In the genomic region with DNA sequence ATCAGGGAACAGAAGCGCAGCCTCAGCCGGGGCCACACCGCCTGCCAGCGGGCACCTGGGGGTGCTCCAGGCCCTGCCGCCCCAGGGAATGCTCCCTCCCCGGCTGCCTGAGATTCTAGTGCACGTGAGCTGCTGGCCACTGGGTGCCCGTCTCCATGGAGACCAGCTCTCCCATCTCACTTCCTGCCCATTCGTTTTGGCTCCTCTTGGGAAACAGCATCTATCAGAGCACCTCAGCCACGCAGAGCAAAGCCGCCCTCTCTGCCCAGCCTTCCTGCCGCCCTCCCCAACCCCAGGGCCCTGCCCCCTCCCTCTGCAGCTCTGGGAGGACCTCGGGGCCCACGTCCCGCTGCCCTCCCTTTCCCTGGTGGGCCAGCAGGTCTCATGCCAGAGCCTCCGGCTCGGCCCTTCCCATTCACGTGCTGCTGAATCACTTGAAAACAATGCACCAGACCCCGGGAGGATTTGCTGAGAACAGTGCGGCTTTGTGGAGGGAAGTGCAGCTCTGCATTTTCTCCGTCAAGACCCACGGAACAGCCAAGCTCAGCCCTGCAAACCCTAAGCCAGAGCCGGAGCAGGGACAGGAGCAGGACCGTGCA, we compare ENCODE assay signal across 8 cellular contexts. TPM values are rescaled to one million over a fixed set of nuclear protein-coding genes. Genes with fewer than 3 reads are reported as not detected.
A peak's percentile ranks its signal among the peaks of the same experiment; 100 is the strongest.
DNase-seq lines count a peak whose midpoint lies in the region; ATAC-seq and TF ChIP-seq lines count a peak whose summit lies in the region.

No MANE protein-coding gene starts in this region.

- H3K27ac Mint-ChIP-seq in CD4-positive, alpha-beta memory T cell: no peak overlapping the region

- no peaks in the 10 kb centered on the region for H3K36me3 ChIP-seq in breast epithelium
- no peaks in the 10 kb centered on the region for H3K36me3 ChIP-seq in CD4-positive, alpha-beta memory T cell (ENCODE audit: insufficient read depth, low read length)

- H3K4me3 Mint-ChIP-seq in CD4-positive, alpha-beta memory T cell: no peak overlapping the region

- peak overlapping the region; percentile 28 to 59 (median 33) for H3K4me3 ChIP-seq in breast epithelium
- no peak overlapping the region for H3K4me3 ChIP-seq in CD4-positive, alpha-beta memory T cell (ENCODE audit: low read length in 2 of 2)

- DNase-seq in GM04503 (ENCODE audit: low read depth): peak; percentile 87
- peak; percentile 57 for DNase-seq in NCI-H460 (ENCODE audit: extremely low read depth, low read depth)
- DNase-seq in breast epithelium (ENCODE audit: low spot score in 2 of 2): peak; percentile 60 to 82
- peak; percentile 90 for DNase-seq in iPS-NIHi11 (ENCODE audit: low spot score)
- DNase-seq in retina: peak; percentile 85
- no peak for DNase-seq in CD4-positive, alpha-beta memory T cell

- peaks cover 6 to 7% of the 10 kb centered on the region in 2 donors for H3K27me3 Mint-ChIP-seq in CD4-positive, alpha-beta memory T cell

- ATAC-seq in HG03439 (IDR thresholded peaks at IDR 0.05; ENCODE audit: unreplicated experiment) (no peak), HG02870 (IDR thresholded peaks at IDR 0.05; ENCODE audit: unreplicated experiment) (no peak)

- POLR2A ChIA-PET in CD4-positive, alpha-beta memory T cell (lab: Charles Lee; ENCODE audit: partially characterized antibody): no interaction called here

- peaks cover 19 to 20% of the 10 kb centered on the region in 2 donors for H3K4me1 ChIP-seq in breast epithelium
- peaks cover 12% of the 10 kb centered on the region for H3K4me1 ChIP-seq in CD4-positive, alpha-beta memory T cell (ENCODE audit: insufficient read depth, low read length)

- CTCF ChIA-PET in CD4-positive, alpha-beta memory T cell (lab: Charles Lee; ENCODE audit: partially characterized antibody): interaction anchor here (1.5 kb wide), 1 partner anchor 18 kb away, joined by 4 read pairs; no protein-coding TSS in a partner anchor

- no peaks in the 10 kb centered on the region for H3K9me3 Mint-ChIP-seq in CD4-positive, alpha-beta memory T cell

- H3K36me3 Mint-ChIP-seq in CD4-positive, alpha-beta memory T cell: no peaks in the 10 kb centered on the region

- TF ChIP-seq CTCF in breast epithelium (IDR thresholded peaks at IDR 0.05): no peak

- H3K27ac ChIP-seq in breast epithelium: peak overlapping the region; percentile 85 to 98
- H3K27ac ChIP-seq in CD4-positive, alpha-beta memory T cell (ENCODE audit: low read depth, low read length): no peak overlapping the region

- TF ChIP-seq POLR2A in breast epithelium (IDR thresholded peaks at IDR 0.05): peak; percentile 20

- intact Hi-C loops in breast epithelium (cut with DNase I; ENCODE audit: low total_unique reads): no loop called here
- intact Hi-C loops in CD4-positive, alpha-beta memory T cell (cut with micrococcal nuclease): no loop called here

- no peaks in the 10 kb centered on the region for H3K9me3 ChIP-seq in breast epithelium
- H3K9me3 ChIP-seq in CD4-positive, alpha-beta memory T cell (ENCODE audit: control insufficient read depth in 1 of 2, low read length in 2 of 2): no peaks in the 10 kb centered on the region

- peaks cover 8 to 22% (median 14%) of the 10 kb centered on the region in 4 donors for H3K4me1 Mint-ChIP-seq in CD4-positive, alpha-beta memory T cell

- no peaks in the 10 kb centered on the region for H3K27me3 ChIP-seq in breast epithelium
- H3K27me3 ChIP-seq in CD4-positive, alpha-beta memory T cell (ENCODE audit: insufficient read depth, low read length): peaks cover 4% of the 10 kb centered on the region

RNA-seq across cellular contexts. Expression of gene CEP295NL, which starts 19.4 kb away (rescaled TPM):
- 0.20 and 0.35 TPM in 2 replicates for total RNA-seq in NCI-H460 (2014; rRNA removed; shearing (Covaris generic))
- not detected in 2 replicates for polyA plus RNA-seq in NCI-H460 (2014; cell fraction: nucleus; rRNA removed)
- total RNA-seq in breast epithelium: 1 to 10 TPM; 1.8 to 7.2 (median 2.6) TPM
- total RNA-seq in CD4-positive, alpha-beta memory T cell: under 1 TPM in 1 of 2 experiments, not detected in 1; 0.28 TPM
- polyA plus RNA-seq in CD4-positive, alpha-beta memory T cell: not detected

RNA-seq across cellular contexts. Expression of gene TIMP2, which starts 41.6 kb away (rescaled TPM):
- 24.1 and 25.4 TPM in 2 replicates for total RNA-seq in NCI-H460 (2014; rRNA removed; shearing (Covaris generic))
- 7.4 and 13.2 TPM in 2 replicates for polyA plus RNA-seq in NCI-H460 (2014; cell fraction: nucleus; rRNA removed)
- 100 to 1,000 TPM in 2 of 3 donors, 10 to 100 TPM in 1; 72.0 to 344 (median 112) TPM for total RNA-seq in breast epithelium
- total RNA-seq in CD4-positive, alpha-beta memory T cell: 1 to 10 TPM; 5.9 to 6.0 TPM
- under 1 TPM in 1 of 2 donors, not detected in 1; 0.22 TPM for polyA plus RNA-seq in CD4-positive, alpha-beta memory T cell

RNA-seq across cellular contexts. Expression of gene USP36, which starts 43.0 kb away (rescaled TPM):
- 49.0 and 55.5 TPM in 2 replicates for total RNA-seq in NCI-H460 (2014; rRNA removed; shearing (Covaris generic))
- 71.2 and 84.1 TPM in 2 replicates for polyA plus RNA-seq in NCI-H460 (2014; cell fraction: nucleus; rRNA removed)
- total RNA-seq in breast epithelium: 10 to 100 TPM; 50.2 to 58.8 (median 55.4) TPM
- total RNA-seq in CD4-positive, alpha-beta memory T cell: 100 to 1,000 TPM; 181 to 183 TPM
- polyA plus RNA-seq in CD4-positive, alpha-beta memory T cell: 10 to 100 TPM; 35.4 to 55.1 TPM

Comparison
In these comparisons a context has a peak if more than half of its experiments do, and no peak if none do; other contexts are left out.
1. DNase-seq: peak in GM04503 (single experiment), NCI-H460 (single experiment), breast epithelium (2 of 2), iPS-NIHi11 (single experiment) and retina (single experiment); none in CD4-positive, alpha-beta memory T cell (0 of 5).
2. H3K4me3 ChIP-seq: peak in breast epithelium (3 of 3); none in CD4-positive, alpha-beta memory T cell (0 of 2).